Comparison of ENCODE assay signal across 7 cellular contexts in the genomic region with DNA sequence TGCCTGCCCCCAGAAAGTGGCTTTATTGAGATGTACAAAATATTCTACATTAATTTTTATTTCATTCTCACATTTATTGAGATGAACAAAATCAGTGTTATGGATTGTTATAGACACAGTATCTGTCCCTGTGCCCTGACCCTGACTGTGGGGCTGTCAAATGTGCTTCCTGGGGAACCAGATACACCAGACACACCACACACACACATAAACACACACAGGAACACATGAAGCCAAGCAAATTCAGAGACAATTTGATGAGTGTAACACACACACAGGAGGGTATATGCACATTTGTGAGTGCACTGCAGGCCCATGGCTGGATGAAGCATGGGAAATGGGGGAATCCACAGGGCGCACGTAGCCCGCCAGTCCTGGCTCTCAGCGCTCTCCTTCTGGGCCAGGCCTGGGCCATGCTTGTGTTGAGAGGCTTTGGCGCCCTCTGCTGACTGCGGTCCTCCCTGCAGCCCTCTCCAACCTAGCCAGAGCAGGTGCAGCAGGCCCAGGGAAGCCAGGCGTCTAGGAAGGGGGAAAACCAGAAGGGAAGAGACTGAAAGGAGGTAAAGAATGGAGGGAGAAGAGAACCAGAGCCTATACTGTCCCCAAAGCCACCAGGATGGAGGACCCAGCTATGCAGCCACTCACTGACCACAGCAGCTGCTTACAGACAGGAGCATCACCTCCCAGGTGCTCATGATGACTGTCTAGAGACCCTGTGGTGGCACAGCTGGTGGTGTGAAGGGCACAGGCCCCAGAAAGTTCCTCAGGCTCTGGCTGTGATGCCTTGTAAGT. TPM values are rescaled to one million over a fixed set of nuclear protein-coding genes. Genes with fewer than 3 reads are reported as not detected.
DNase-seq lines count a peak whose midpoint lies in the region; ATAC-seq, FAIRE-seq and TF ChIP-seq lines count a peak whose summit lies in the region.

No MANE protein-coding gene starts in this region.

- peaks cover 2% of the 10 kb centered on the region for H3K36me3 ChIP-seq in fibroblast of lung (ENCODE audit: control insufficient read depth, insufficient read depth, low read length)

- H2AFZ ChIP-seq in fibroblast of lung (ENCODE audit: low read length) = no peak overlapping the region

- TF ChIP-seq POLR2A in GM12892 (IDR thresholded peaks at IDR 0.05; ENCODE audit: low read depth, low read length) = no peak

- H3K9me3 ChIP-seq in fibroblast of lung (ENCODE audit: control insufficient read depth, insufficient read depth, low read depth, low read length) = no peaks in the 10 kb centered on the region

- H3K4me1 Mint-ChIP-seq in activated T-cell treated with anti-CD3 and anti-CD28 coated beads, Interleukin-2, amount 50 U/mL, for 4 hours (ENCODE audit: low read depth) = peaks cover 3% of the 10 kb centered on the region
- H3K4me1 Mint-ChIP-seq in neural crest cell = peaks cover 4% of the 10 kb centered on the region
- peaks cover 6% of the 10 kb centered on the region for H3K4me1 Mint-ChIP-seq in stimulated activated naive CD8-positive, alpha-beta T cell treated with anti-CD3 and anti-CD28 coated beads, Interleukin-15, amount 100 ng/mL, for 72 hours

- TF ChIP-seq CTCF in HL-60 (IDR thresholded peaks at IDR 0.05; ENCODE audit: insufficient read depth, low read length) (peak; percentile 88), fibroblast of lung (conservative IDR thresholded peaks at IDR 0.05 in 1 of 2, IDR thresholded peaks at IDR 0.05 in 1 of 2; ENCODE audit: low read depth in 1 of 2, low read length in 2 of 2) (peak; percentile 83 to 95), neural crest cell (conservative IDR thresholded peaks at IDR 0.05) (peak; percentile 91)

- no peaks in the 10 kb centered on the region for H3K4me1 ChIP-seq in fibroblast of lung (ENCODE audit: control insufficient read depth, extremely low read depth, insufficient read depth, low read length)

- no peaks in the 10 kb centered on the region for H3K79me2 ChIP-seq in fibroblast of lung (ENCODE audit: control insufficient read depth, insufficient read depth, low read length)

- H3K36me3 Mint-ChIP-seq in activated T-cell treated with anti-CD3 and anti-CD28 coated beads, Interleukin-2, amount 50 U/mL, for 4 hours (ENCODE audit: insufficient read depth) = peaks cover 1% of the 10 kb centered on the region
- no peaks in the 10 kb centered on the region for H3K36me3 Mint-ChIP-seq in neural crest cell (ENCODE audit: low read depth)

- no peak overlapping the region for H3K4me2 ChIP-seq in fibroblast of lung (ENCODE audit: extremely low read depth, insufficient read depth, low read length)

- no peaks in the 10 kb centered on the region for H3K9me3 Mint-ChIP-seq in activated T-cell treated with anti-CD3 and anti-CD28 coated beads, Interleukin-2, amount 50 U/mL, for 4 hours
- H3K9me3 Mint-ChIP-seq in neural crest cell = peaks cover 4% of the 10 kb centered on the region
- H3K9me3 Mint-ChIP-seq in stimulated activated naive CD8-positive, alpha-beta T cell treated with anti-CD3 and anti-CD28 coated beads, Interleukin-15, amount 100 ng/mL, for 72 hours = no peaks in the 10 kb centered on the region

- H3K4me3 ChIP-seq in HL-60 (replicated peaks; ENCODE audit: insufficient read depth, low read length) = no peak overlapping the region
- H3K4me3 ChIP-seq in fibroblast of lung (replicated peaks in 1 of 4; ENCODE audit: control extremely low read depth in 1 of 4, insufficient read depth in 1 of 4, low read depth in 3 of 4, low read length in 4 of 4) = no peak overlapping the region

- no peak overlapping the region for H3K4me3 Mint-ChIP-seq in activated T-cell treated with anti-CD3 and anti-CD28 coated beads, Interleukin-2, amount 50 U/mL, for 4 hours
- no peak overlapping the region for H3K4me3 Mint-ChIP-seq in neural crest cell
- H3K4me3 Mint-ChIP-seq in stimulated activated naive CD8-positive, alpha-beta T cell treated with anti-CD3 and anti-CD28 coated beads, Interleukin-15, amount 100 ng/mL, for 72 hours = no peak overlapping the region

- peak; percentile 96 for FAIRE-seq in GM12892 (lab: Jason Lieb, UNC)

- H3K9ac ChIP-seq in fibroblast of lung (ENCODE audit: insufficient read depth, low read length) = no peak overlapping the region

- H3K27me3 ChIP-seq in HL-60 (ENCODE audit: insufficient read depth, poor library complexity, severe bottlenecking) (peaks cover 4% of the 10 kb centered on the region), fibroblast of lung (ENCODE audit: control insufficient read depth, insufficient read depth, low read length) (no peaks in the 10 kb centered on the region)

- H3K27me3 Mint-ChIP-seq in activated T-cell treated with anti-CD3 and anti-CD28 coated beads, Interleukin-2, amount 50 U/mL, for 4 hours (ENCODE audit: low read depth) = no peaks in the 10 kb centered on the region
- H3K27me3 Mint-ChIP-seq in neural crest cell (ENCODE audit: low read depth) = peaks cover 12% of the 10 kb centered on the region
- no peaks in the 10 kb centered on the region for H3K27me3 Mint-ChIP-seq in stimulated activated naive CD8-positive, alpha-beta T cell treated with anti-CD3 and anti-CD28 coated beads, Interleukin-15, amount 100 ng/mL, for 72 hours

- ATAC-seq in activated T-cell treated with anti-CD3 and anti-CD28 coated beads, Interleukin-2, amount 50 U/mL, for 4 hours = peak; percentile 98 to 99
- peak; percentile 99 for ATAC-seq in stimulated activated naive CD8-positive, alpha-beta T cell treated with anti-CD3 and anti-CD28 coated beads, Interleukin-15, amount 100 ng/mL, for 72 hours

- no peaks in the 10 kb centered on the region for H4K20me1 ChIP-seq in fibroblast of lung (ENCODE audit: control insufficient read depth, extremely low read depth, insufficient read depth, low read length)

- H3K27ac ChIP-seq in HL-60 (replicated peaks) = no peak overlapping the region
- H3K27ac ChIP-seq in fibroblast of lung (ENCODE audit: insufficient read depth, low read length) = no peak overlapping the region

- no peak overlapping the region for H3K27ac Mint-ChIP-seq in neural crest cell (ENCODE audit: unreplicated experiment)
- H3K27ac Mint-ChIP-seq in stimulated activated naive CD8-positive, alpha-beta T cell treated with anti-CD3 and anti-CD28 coated beads, Interleukin-15, amount 100 ng/mL, for 72 hours = peak overlapping the region; percentile 53 to 63

- DNase-seq in GM12892 (ENCODE audit: insufficient read length) = peak; percentile 65
- DNase-seq in HL-60 (ENCODE audit: low read depth in 1 of 2, low spot score in 1 of 2) = peak in 1 of 2 experiments; percentile 68
- DNase-seq in activated T-cell treated with anti-CD3 and anti-CD28 coated beads, Interleukin-2, amount 50 U/mL, for 4 hours = peak; percentile 71
- peak; percentile 54 to 71 for DNase-seq in fibroblast of lung (ENCODE audit: low read depth in 2 of 2)
- peak; percentile 91 for DNase-seq in neural crest cell (ENCODE audit: low read depth, low spot score)
- DNase-seq in stimulated activated naive CD8-positive, alpha-beta T cell treated with anti-CD3 and anti-CD28 coated beads, Interleukin-15, amount 100 ng/mL, for 72 hours = peak; percentile 73

TF ChIP-seq in PFSK-1, 5 proteins besides CTCF, POLR2A, EP300 and RAD21:
- peak; percentile 79 for TF ChIP-seq FOXP2 (optimal IDR thresholded peaks at IDR 0.05; ENCODE audit: borderline replicate concordance, extremely low read depth, extremely low read length, insufficient read depth)
- TF ChIP-seq, protein P1, sequence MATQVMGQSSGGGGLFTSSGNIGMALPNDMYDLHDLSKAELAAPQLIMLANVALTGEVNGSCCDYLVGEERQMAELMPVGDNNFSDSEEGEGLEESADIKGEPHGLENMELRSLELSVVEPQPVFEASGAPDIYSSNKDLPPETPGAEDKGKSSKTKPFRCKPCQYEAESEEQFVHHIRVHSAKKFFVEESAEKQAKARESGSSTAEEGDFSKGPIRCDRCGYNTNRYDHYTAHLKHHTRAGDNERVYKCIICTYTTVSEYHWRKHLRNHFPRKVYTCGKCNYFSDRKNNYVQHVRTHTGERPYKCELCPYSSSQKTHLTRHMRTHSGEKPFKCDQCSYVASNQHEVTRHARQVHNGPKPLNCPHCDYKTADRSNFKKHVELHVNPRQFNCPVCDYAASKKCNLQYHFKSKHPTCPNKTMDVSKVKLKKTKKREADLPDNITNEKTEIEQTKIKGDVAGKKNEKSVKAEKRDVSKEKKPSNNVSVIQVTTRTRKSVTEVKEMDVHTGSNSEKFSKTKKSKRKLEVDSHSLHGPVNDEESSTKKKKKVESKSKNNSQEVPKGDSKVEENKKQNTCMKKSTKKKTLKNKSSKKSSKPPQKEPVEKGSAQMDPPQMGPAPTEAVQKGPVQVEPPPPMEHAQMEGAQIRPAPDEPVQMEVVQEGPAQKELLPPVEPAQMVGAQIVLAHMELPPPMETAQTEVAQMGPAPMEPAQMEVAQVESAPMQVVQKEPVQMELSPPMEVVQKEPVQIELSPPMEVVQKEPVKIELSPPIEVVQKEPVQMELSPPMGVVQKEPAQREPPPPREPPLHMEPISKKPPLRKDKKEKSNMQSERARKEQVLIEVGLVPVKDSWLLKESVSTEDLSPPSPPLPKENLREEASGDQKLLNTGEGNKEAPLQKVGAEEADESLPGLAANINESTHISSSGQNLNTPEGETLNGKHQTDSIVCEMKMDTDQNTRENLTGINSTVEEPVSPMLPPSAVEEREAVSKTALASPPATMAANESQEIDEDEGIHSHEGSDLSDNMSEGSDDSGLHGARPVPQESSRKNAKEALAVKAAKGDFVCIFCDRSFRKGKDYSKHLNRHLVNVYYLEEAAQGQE (IDR thresholded peaks at IDR 0.05; ENCODE audit: insufficient read depth in 1 of 2, low read depth in 2 of 2, low read length in 2 of 2) = no peak

RNA-seq across cellular contexts. Expression of a gene that starts 18.0 kb away (rescaled TPM):
- polyA plus RNA-seq in GM12892 (2012; ENCODE audit: missing spikeins) = not detected
- polyA plus RNA-seq in PFSK-1 (2012; ENCODE audit: insufficient read length, low read depth) = 186 TPM
- 1 to 10 TPM in 1 of 3 donors, under 1 TPM in 2; 0.65 to 1.2 (median 0.81) TPM for total RNA-seq in activated T-cell treated with anti-CD3 and anti-CD28 coated beads, Interleukin-2, amount 50 U/mL, for 4 hours
- total RNA-seq in fibroblast of lung (65.6 and 91.4 TPM in 2 replicates), neural crest cell (17.3 and 19.9 TPM in 2 replicates)
- polyA plus RNA-seq in fibroblast of lung = 163 and 188 TPM in 2 replicates
- polyA plus RNA-seq in fibroblast of lung (2012) = 252 and 290 TPM in 2 replicates
- 596 and 875 TPM in 2 replicates for polyA minus RNA-seq in fibroblast of lung (ENCODE audit: low replicate concordance)

RNA-seq across cellular contexts. Expression of a gene that starts 34.9 kb away (rescaled TPM):
- polyA plus RNA-seq in GM12892 (2012; ENCODE audit: missing spikeins) = not detected
- not detected for polyA plus RNA-seq in PFSK-1 (2012; ENCODE audit: insufficient read length, low read depth)
- not detected for total RNA-seq in activated T-cell treated with anti-CD3 and anti-CD28 coated beads, Interleukin-2, amount 50 U/mL, for 4 hours
- not detected in 2 replicates for total RNA-seq in fibroblast of lung
- polyA plus RNA-seq in fibroblast of lung = not detected in 2 replicates
- not detected in 2 replicates for polyA plus RNA-seq in fibroblast of lung (2012)
- polyA minus RNA-seq in fibroblast of lung (ENCODE audit: low replicate concordance) = not detected in 2 replicates
- not detected in 2 replicates for total RNA-seq in neural crest cell
